In genomic region chr1:110639724-110640386, GRCh38 we compare ENCODE assay signal across 15 cellular contexts. TPM values are rescaled to one million over a fixed set of nuclear protein-coding genes. Genes with fewer than 3 reads are reported as not detected.
DNase-seq lines count a peak whose midpoint lies in the region; ATAC-seq and TF ChIP-seq lines count a peak whose summit lies in the region.
"Had no signal": no experiment of that assay in that cellular context is flagged by ENCODE, and none has a peak within 500 bp of the region (broad histone marks: within the 10 kb centered on the region; RNA-seq: fewer than 3 reads in every experiment).

No MANE protein-coding gene starts in this region.

- no peaks in the 10 kb centered on the region for H3K4me1 ChIP-seq in osteoblast (ENCODE audit: insufficient read depth, low read length)
- H3K4me1 ChIP-seq: adrenal gland, HAP-1 had no signal

- H3K4me3 ChIP-seq in osteoblast (ENCODE audit: insufficient read depth, low read length), result no peak overlapping the region
- H3K4me3 ChIP-seq: adrenal gland, HAP-1 had no signal

- H3K27me3 Mint-ChIP-seq in CD4-positive, alpha-beta T cell, result no peaks in the 10 kb centered on the region
- H3K27me3 Mint-ChIP-seq in activated CD4-positive, alpha-beta memory T cell treated with anti-CD3 and anti-CD28 coated beads for 36 hours, result no peaks in the 10 kb centered on the region
- no peaks in the 10 kb centered on the region for H3K27me3 Mint-ChIP-seq in immature natural killer cell (ENCODE audit: low read depth in 3 of 3)

- H3K9me3 Mint-ChIP-seq in CD4-positive, alpha-beta T cell, result peaks cover 15% of the 10 kb centered on the region
- H3K9me3 Mint-ChIP-seq in activated CD4-positive, alpha-beta memory T cell treated with anti-CD3 and anti-CD28 coated beads for 36 hours, result peaks cover 3% of the 10 kb centered on the region
- peaks cover 0 to 2% (median 0%) of the 10 kb centered on the region in 6 donors for H3K9me3 Mint-ChIP-seq in immature natural killer cell

- peak overlapping the region; percentile 17 for H3K4me3 Mint-ChIP-seq in CD4-positive, alpha-beta T cell
- no peak overlapping the region for H3K4me3 Mint-ChIP-seq in activated CD4-positive, alpha-beta memory T cell treated with anti-CD3 and anti-CD28 coated beads for 36 hours
- peak overlapping the region; percentile 10 to 55 (median 30) for H3K4me3 Mint-ChIP-seq in immature natural killer cell

- no peak for ATAC-seq in CD4-positive, alpha-beta T cell (ENCODE audit: poor library complexity)

- H3K9me3 ChIP-seq in CD4-positive, alpha-beta T cell (ENCODE audit: control insufficient read depth, low read length), result peaks cover 4% of the 10 kb centered on the region
- H3K9me3 ChIP-seq in osteoblast (ENCODE audit: low read depth, low read length), result no peaks in the 10 kb centered on the region
- H3K9me3 ChIP-seq: adrenal gland, HAP-1 had no signal

- intact Hi-C loops in CD4-positive, alpha-beta T cell (cut with DNase I, micrococcal nuclease), result loop anchor here in 1 of 2 experiments (10.0 kb wide), 1 partner anchor 235 kb away; the partner anchor contains the start of gene CD53
- intact Hi-C loops in activated CD4-positive, alpha-beta memory T cell treated with anti-CD3 and anti-CD28 coated beads for 36 hours (cut with micrococcal nuclease), result loop anchor here (10.0 kb wide), 3 partner anchors 325 to 955 kb away; partner anchors contain the start of genes KCNC4 and LRIF1

- no peaks in the 10 kb centered on the region for H3K79me2 ChIP-seq in osteoblast (ENCODE audit: insufficient read depth, low read length)

- no peak for TF ChIP-seq CTCF in CD4-positive, alpha-beta T cell (IDR thresholded peaks at IDR 0.05)
- no peak for TF ChIP-seq CTCF in osteoblast (IDR thresholded peaks at IDR 0.05; ENCODE audit: extremely low read depth, low read depth, low read length)

- H2AFZ ChIP-seq in osteoblast (ENCODE audit: low read length), result no peak overlapping the region

- H3K4me1 Mint-ChIP-seq in CD4-positive, alpha-beta T cell (ENCODE audit: low read depth), result peaks cover 92% of the 10 kb centered on the region
- peaks cover 87% of the 10 kb centered on the region for H3K4me1 Mint-ChIP-seq in activated CD4-positive, alpha-beta memory T cell treated with anti-CD3 and anti-CD28 coated beads for 36 hours (ENCODE audit: low read depth)
- H3K4me1 Mint-ChIP-seq in immature natural killer cell, result peaks cover 82 to 84% of the 10 kb centered on the region in 2 donors

- CTCF ChIA-PET in CD4-positive, alpha-beta T cell (lab: Charles Lee), result interaction anchor here (2.3 to 4.4 kb wide), 2 partner anchors 8 to 20 kb away, joined by 7 to 20 read pairs; no protein-coding TSS in a partner anchor
- CTCF ChIA-PET in activated CD4-positive, alpha-beta memory T cell treated with anti-CD3 and anti-CD28 coated beads for 36 hours (lab: Charles Lee), result interaction anchor here (1.1 to 3.6 kb wide), 2 partner anchors 126 to 140 kb away, joined by 3 to 21 read pairs; no protein-coding TSS in a partner anchor

- H3K36me3 ChIP-seq in osteoblast (ENCODE audit: insufficient read depth, low read length), result no peaks in the 10 kb centered on the region
- H3K36me3 ChIP-seq: adrenal gland, HAP-1 had no signal

- POLR2A ChIA-PET in CD4-positive, alpha-beta T cell (lab: Charles Lee), result interaction anchor here (0.6 to 9.0 kb wide), 3 partner anchors 10 to 235 kb away, joined by 3 to 55 read pairs (median 4); no protein-coding TSS in a partner anchor
- POLR2A ChIA-PET in activated CD4-positive, alpha-beta memory T cell treated with anti-CD3 and anti-CD28 coated beads for 36 hours (lab: Charles Lee), result interaction anchor here (1.0 to 3.2 kb wide), 3 partner anchors 8 to 32 kb away, joined by 3 to 11 read pairs (median 4); no protein-coding TSS in a partner anchor

- peaks cover 3% of the 10 kb centered on the region for H3K36me3 Mint-ChIP-seq in CD4-positive, alpha-beta T cell (ENCODE audit: low read depth)
- peaks cover 4% of the 10 kb centered on the region for H3K36me3 Mint-ChIP-seq in activated CD4-positive, alpha-beta memory T cell treated with anti-CD3 and anti-CD28 coated beads for 36 hours
- H3K36me3 Mint-ChIP-seq in immature natural killer cell, result peaks cover 0 to 5% (median 3%) of the 10 kb centered on the region in 3 donors

- no peak overlapping the region for H3K4me2 ChIP-seq in osteoblast (ENCODE audit: insufficient read depth, low read length)

- no peaks in the 10 kb centered on the region for H4K20me1 ChIP-seq in osteoblast (ENCODE audit: insufficient read depth, low read length)

- H3K27ac Mint-ChIP-seq in CD4-positive, alpha-beta T cell, result peak overlapping the region; percentile 88
- peak overlapping the region; percentile 15 for H3K27ac Mint-ChIP-seq in activated CD4-positive, alpha-beta memory T cell treated with anti-CD3 and anti-CD28 coated beads for 36 hours
- peak overlapping the region in 2 of 6 donors; percentile 43 to 68 for H3K27ac Mint-ChIP-seq in immature natural killer cell

- H3K27me3 ChIP-seq in CD4-positive, alpha-beta T cell (ENCODE audit: control insufficient read depth, insufficient read depth, low read length), result no peaks in the 10 kb centered on the region
- no peaks in the 10 kb centered on the region for H3K27me3 ChIP-seq in osteoblast (ENCODE audit: insufficient read depth, low read length)

- DNase-seq in A172 (ENCODE audit: low spot score), result peak; percentile 80
- DNase-seq in CD4-positive, alpha-beta T cell, result no peak
- no peak for DNase-seq in activated CD4-positive, alpha-beta memory T cell treated with anti-CD3 and anti-CD28 coated beads for 36 hours
- DNase-seq in immature natural killer cell, result no peak
- no peak for DNase-seq in dermis blood vessel endothelial cell
- no peak for DNase-seq in UCSD-AML1 (lab: John Stamatoyannopoulos, UW; ENCODE audit: unreplicated experiment)
- DNase-seq in osteoblast (ENCODE audit: insufficient read length, low spot score, missing footprints), result no peak
- DNase-seq in cerebellum (ENCODE audit: low spot score), result no peak
- DNase-seq: adrenal gland; islet precursor cell; MV-4-11; OCI-M1; stimulated activated CD4-positive, alpha-beta T cell treated with anti-CD3 and anti-CD28 coated beads, Interleukin-1b, Interleukin-23, amount 100 ng/mL, for 48 hours had no signal

- no peak overlapping the region for H3K27ac ChIP-seq in CD4-positive, alpha-beta T cell (ENCODE audit: low read depth, low read length)
- no peak overlapping the region for H3K27ac ChIP-seq in osteoblast (ENCODE audit: low read depth, low read length)
- H3K27ac ChIP-seq: adrenal gland had no signal

RNA-seq across cellular contexts. Expression of gene KCNA2, which starts 33.7 kb away (rescaled TPM):
- 0.02 TPM in 1 of 2 replicates, not detected in the other for total RNA-seq in A172 (2014; rRNA removed; shearing (Covaris generic))
- total RNA-seq in CD4-positive, alpha-beta T cell, result under 1 TPM; 0.78 to 0.88 TPM
- total RNA-seq in activated CD4-positive, alpha-beta memory T cell treated with anti-CD3 and anti-CD28 coated beads for 36 hours, result under 1 TPM; 0.24 to 0.36 TPM
- not detected for polyA plus RNA-seq in immature natural killer cell
- total RNA-seq in dermis blood vessel endothelial cell (not detected in 2 replicates), osteoblast (under 0.01 TPM in 1 of 2 replicates, not detected in the other), cerebellum (14.4 TPM)
- total RNA-seq: pulmonary artery endothelial cell had no signal

RNA-seq across cellular contexts. Expression of gene KCNA3, which starts 34.9 kb away (rescaled TPM):
- not detected in 2 replicates for total RNA-seq in A172 (2014; rRNA removed; shearing (Covaris generic))
- total RNA-seq in CD4-positive, alpha-beta T cell, result 100 to 1,000 TPM; 112 to 118 TPM
- total RNA-seq in activated CD4-positive, alpha-beta memory T cell treated with anti-CD3 and anti-CD28 coated beads for 36 hours, result 10 to 100 TPM; 25.2 to 25.6 TPM
- 10 to 100 TPM; 11.7 to 15.3 (median 12.4) TPM for polyA plus RNA-seq in immature natural killer cell
- not detected in 2 replicates for total RNA-seq in dermis blood vessel endothelial cell
- total RNA-seq in osteoblast, result not detected in 2 replicates
- total RNA-seq in cerebellum, result 15.2 TPM
- total RNA-seq: pulmonary artery endothelial cell had no signal

Comparison
In these comparisons a context has a peak if more than half of its experiments do, and no peak if none do; other contexts are left out.
1. RNA of gene KCNA3, which starts 34.9 kb away (total RNA-seq): 112 to 118 TPM in CD4-positive, alpha-beta T cell, 25.2 to 25.6 TPM in activated CD4-positive, alpha-beta memory T cell treated with anti-CD3 and anti-CD28 coated beads for 36 hours and 15.2 TPM in cerebellum (single experiment); not detected in A172, not detected in dermis blood vessel endothelial cell and not detected in osteoblast; every median in the first group is over 10 times any median in the second.